Comparison of ENCODE assay signal across 13 cellular contexts in the genomic region with DNA sequence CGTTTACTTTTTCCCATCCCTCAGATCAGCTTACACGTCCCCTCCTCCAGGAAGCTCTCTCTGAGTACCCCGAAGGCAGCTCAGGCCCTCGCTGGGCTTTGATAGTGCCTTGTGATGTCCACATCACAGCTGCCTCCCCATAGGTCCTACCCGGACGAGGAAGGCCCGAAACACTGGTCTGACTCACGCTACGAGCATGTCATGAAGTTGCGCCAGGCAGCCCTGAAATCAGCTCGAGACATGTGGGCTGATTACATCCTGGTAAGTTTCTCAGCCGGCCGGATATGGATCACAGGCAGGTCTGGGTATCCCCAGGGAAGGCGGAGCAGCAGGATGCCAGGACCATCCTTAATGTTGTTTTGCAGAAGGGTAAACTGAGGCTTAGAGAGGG. TPM values are rescaled to one million over a fixed set of nuclear protein-coding genes. Genes with fewer than 3 reads are reported as not detected.
DNase-seq lines count a peak whose midpoint lies in the region; ATAC-seq and TF ChIP-seq lines count a peak whose summit lies in the region.
"Had no signal": no experiment of that assay in that cellular context is flagged by ENCODE, and none has a peak within 500 bp of the region (broad histone marks: within the 10 kb centered on the region; RNA-seq: fewer than 3 reads in every experiment).

No MANE protein-coding gene starts in this region.

- ATAC-seq in activated T-cell treated with anti-CD3 and anti-CD28 coated beads, Interleukin-2, amount 50 U/mL, for 4 hours, result no peak
- ATAC-seq in GM18520 (IDR thresholded peaks at IDR 0.05; ENCODE audit: unreplicated experiment) (no peak), HG03460 (IDR thresholded peaks at IDR 0.05; ENCODE audit: unreplicated experiment) (no peak)
- ATAC-seq: GM12878 had no signal

- TF ChIP-seq CTCF in astrocyte of the spinal cord (IDR thresholded peaks at IDR 0.05; ENCODE audit: low read depth, low read length), result no peak

- H3K4me1 Mint-ChIP-seq in activated T-cell treated with anti-CD3 and anti-CD28 coated beads, Interleukin-2, amount 50 U/mL, for 4 hours (ENCODE audit: low read depth), result peaks cover 9% of the 10 kb centered on the region

- H3K36me3 Mint-ChIP-seq in activated T-cell treated with anti-CD3 and anti-CD28 coated beads, Interleukin-2, amount 50 U/mL, for 4 hours (ENCODE audit: insufficient read depth), result peaks cover 20% of the 10 kb centered on the region

- no peak for DNase-seq in activated T-cell treated with anti-CD3 and anti-CD28 coated beads, Interleukin-2, amount 50 U/mL, for 4 hours
- DNase-seq in activated T-cell treated with anti-CD3 and anti-CD28 coated beads, Interleukin-2, amount 50 U/mL, for 1 hour, result no peak
- peak; percentile 89 for DNase-seq in astrocyte of the spinal cord (ENCODE audit: low read depth, low spot score)
- peak; percentile 13 for DNase-seq in iPS-NIHi7 (ENCODE audit: extremely low spot score)
- DNase-seq in stromal cell of bone marrow (ENCODE audit: low read depth), result peak; percentile 64
- no peak for DNase-seq in activated CD4-positive, alpha-beta T cell treated with anti-CD3 and anti-CD28 coated beads, Interleukin-2, amount 50 U/mL, for 48 hours
- DNase-seq: activated CD4-positive, alpha-beta T cell treated with anti-CD3 and anti-CD28 coated beads for 1 hour; AML-193; amniotic stem cell; occipital lobe had no signal

- H3K4me3 ChIP-seq in astrocyte of the spinal cord (ENCODE audit: low read depth, low read length), result no peak overlapping the region
- H3K4me3 ChIP-seq: GM12878 had no signal

- H3K9me3 Mint-ChIP-seq in activated T-cell treated with anti-CD3 and anti-CD28 coated beads, Interleukin-2, amount 50 U/mL, for 4 hours, result no peaks in the 10 kb centered on the region

- no peaks in the 10 kb centered on the region for H3K27me3 Mint-ChIP-seq in activated T-cell treated with anti-CD3 and anti-CD28 coated beads, Interleukin-2, amount 50 U/mL, for 4 hours (ENCODE audit: low read depth)

- in situ Hi-C loops in astrocyte of the spinal cord (cut with HindIII; ENCODE audit: low sequenced_read_pairs), result no loop called here

- H3K4me3 Mint-ChIP-seq in activated T-cell treated with anti-CD3 and anti-CD28 coated beads, Interleukin-2, amount 50 U/mL, for 4 hours, result peak overlapping the region; percentile 15

RNA-seq across cellular contexts. Expression of a gene that starts 4.8 kb away (rescaled TPM):
- 100 to 1,000 TPM; 121 to 148 (median 139) TPM for total RNA-seq in activated T-cell treated with anti-CD3 and anti-CD28 coated beads, Interleukin-2, amount 50 U/mL, for 4 hours

RNA-seq across cellular contexts. Expression of a gene that starts 48.8 kb away (rescaled TPM):
- total RNA-seq in activated T-cell treated with anti-CD3 and anti-CD28 coated beads, Interleukin-2, amount 50 U/mL, for 4 hours, result 10 to 100 TPM; 59.4 to 61.6 (median 60.9) TPM

Comparison
In these comparisons a context has a peak if more than half of its experiments do, and no peak if none do; other contexts are left out.
1. DNase-seq: peak in astrocyte of the spinal cord (single experiment), iPS-NIHi7 (single experiment) and stromal cell of bone marrow (single experiment); none in activated T-cell treated with anti-CD3 and anti-CD28 coated beads, Interleukin-2, amount 50 U/mL, for 4 hours (single experiment), activated T-cell treated with anti-CD3 and anti-CD28 coated beads, Interleukin-2, amount 50 U/mL, for 1 hour (single experiment) and activated CD4-positive, alpha-beta T cell treated with anti-CD3 and anti-CD28 coated beads, Interleukin-2, amount 50 U/mL, for 48 hours (0 of 2).